ENCODE assay signal across 9 cellular contexts in genomic region chr9:129237195-129237611, GRCh38. TPM values are rescaled to one million over a fixed set of nuclear protein-coding genes. Genes with fewer than 3 reads are reported as not detected.
A peak's percentile ranks its signal among the peaks of the same experiment; 100 is the strongest.
DNase-seq lines count a peak whose midpoint lies in the region; ATAC-seq, FAIRE-seq and TF ChIP-seq lines count a peak whose summit lies in the region.
"Had no signal": no experiment of that assay in that cellular context is flagged by ENCODE, and none has a peak within 500 bp of the region (broad histone marks: within the 10 kb centered on the region; RNA-seq: fewer than 3 reads in every experiment).

No MANE protein-coding gene starts in this region.

- H3K27ac ChIP-seq in keratinocyte (ENCODE audit: control insufficient read depth, insufficient read depth, low read length), result no peak overlapping the region

- no peaks in the 10 kb centered on the region for H3K36me3 Mint-ChIP-seq in activated T-cell treated with anti-CD3 and anti-CD28 coated beads, Interleukin-2, amount 50 U/mL, for 4 hours (ENCODE audit: insufficient read depth)

- no peak for FAIRE-seq in keratinocyte (lab: Jason Lieb, UNC)
- FAIRE-seq: colon had no signal

- no peaks in the 10 kb centered on the region for H3K79me2 ChIP-seq in keratinocyte (ENCODE audit: control insufficient read depth, insufficient read depth, low read length)

- no peak overlapping the region for H3K9ac ChIP-seq in keratinocyte (ENCODE audit: control insufficient read depth, extremely low read depth, insufficient read depth, low read length)

- dilution Hi-C loops in keratinocyte (cut with MboI; ENCODE audit: extremely low pct_ligation_motif_present, low sequenced_read_pairs), result no loop called here

- no peaks in the 10 kb centered on the region for H3K36me3 ChIP-seq in keratinocyte (ENCODE audit: control insufficient read depth in 2 of 2, extremely low read depth in 1 of 2, insufficient read depth in 2 of 2, low read length in 2 of 2)

- H3K4me3 ChIP-seq in AG04449 (ENCODE audit: low read depth, low read length), result peak overlapping the region; percentile 25; the same call in 1 of the 2 replicates
- H3K4me3 ChIP-seq in keratinocyte (ENCODE audit: control insufficient read depth in 2 of 3, extremely low read depth in 1 of 3, insufficient read depth in 2 of 3, low read depth in 1 of 3, low read length in 3 of 3), result no peak overlapping the region

- TF ChIP-seq CTCF in AG04449 (IDR thresholded peaks at IDR 0.05; ENCODE audit: insufficient read depth, low read length, missing control alignments) (no peak), keratinocyte (optimal IDR thresholded peaks at IDR 0.05 in 1 of 3, IDR thresholded peaks at IDR 0.05 in 1 of 3, conservative IDR thresholded peaks at IDR 0.05 in 1 of 3; ENCODE audit: extremely low read depth in 1 of 3, insufficient read depth in 2 of 3, low read length in 3 of 3) (no peak)

- H3K4me1 ChIP-seq in keratinocyte (ENCODE audit: control insufficient read depth, extremely low read depth, insufficient read depth, low read length), result peaks cover 7% of the 10 kb centered on the region

- POLR2A ChIA-PET in AG04449 (lab: Yijun Ruan, JAX), result interaction anchor here (1.0 kb wide), 1 partner anchor 59 kb away, joined by 4 read pairs; the partner anchor contains the start of gene IER5L

- no peak overlapping the region for H2AFZ ChIP-seq in keratinocyte (ENCODE audit: control insufficient read depth, low read length)

- H3K27me3 Mint-ChIP-seq in activated T-cell treated with anti-CD3 and anti-CD28 coated beads, Interleukin-2, amount 50 U/mL, for 4 hours (ENCODE audit: low read depth), result no peaks in the 10 kb centered on the region

- peaks cover 49% of the 10 kb centered on the region for H3K4me1 Mint-ChIP-seq in activated T-cell treated with anti-CD3 and anti-CD28 coated beads, Interleukin-2, amount 50 U/mL, for 4 hours (ENCODE audit: low read depth)

- no peaks in the 10 kb centered on the region for H4K20me1 ChIP-seq in keratinocyte (ENCODE audit: control insufficient read depth, extremely low read depth, insufficient read depth, low read length)

- H3K4me2 ChIP-seq in keratinocyte (ENCODE audit: control insufficient read depth, extremely low read depth, insufficient read depth, low read depth, low read length), result peak overlapping the region; percentile 29

- DNase-seq in AG04449 (ENCODE audit: low read depth, low spot score) (no peak), NCI-H226 (peak; percentile 78), keratinocyte (ENCODE audit: low read depth, low spot score) (no peak), NCI-H2171 (lab: John Stamatoyannopoulos, UW) (no peak), medulla oblongata (ENCODE audit: extremely low spot score) (no peak)
- peak; percentile 65 for DNase-seq in activated T-cell treated with anti-CD3 and anti-CD28 coated beads, Interleukin-2, amount 50 U/mL, for 4 hours
- DNase-seq in stimulated activated CD8-positive, alpha-beta memory T cell treated with anti-CD3 and anti-CD28 coated beads, Interleukin-4, amount 100 ng/mL, for 4 hours (ENCODE audit: low read depth in 2 of 2, low spot score in 1 of 2), result peak; percentile 39 to 57

- CTCF ChIA-PET in AG04449 (lab: Yijun Ruan, JAX), result interaction anchor here (1.0 to 1.5 kb wide), 2 partner anchors 63 to 380 kb away, joined by 3 read pairs; no protein-coding TSS in a partner anchor

- no peaks in the 10 kb centered on the region for H3K9me1 ChIP-seq in keratinocyte (ENCODE audit: control insufficient read depth, extremely low read depth, insufficient read depth, low read length)

- no peaks in the 10 kb centered on the region for H3K27me3 ChIP-seq in keratinocyte (ENCODE audit: control insufficient read depth, extremely low read depth, insufficient read depth, low read length)

- peak overlapping the region; percentile 82 for H3K4me3 Mint-ChIP-seq in activated T-cell treated with anti-CD3 and anti-CD28 coated beads, Interleukin-2, amount 50 U/mL, for 4 hours

- H3K9me3 Mint-ChIP-seq in activated T-cell treated with anti-CD3 and anti-CD28 coated beads, Interleukin-2, amount 50 U/mL, for 4 hours, result peaks cover 3% of the 10 kb centered on the region

- peaks cover 1% of the 10 kb centered on the region for H3K9me3 ChIP-seq in keratinocyte (ENCODE audit: control insufficient read depth, low read depth, low read length)

- ATAC-seq in activated T-cell treated with anti-CD3 and anti-CD28 coated beads, Interleukin-2, amount 50 U/mL, for 4 hours, result peak; percentile 88
- no peak for ATAC-seq in HG03457 (IDR thresholded peaks at IDR 0.05; ENCODE audit: unreplicated experiment)

RNA-seq across cellular contexts. Expression of gene IER5L, which starts 59.1 kb away (rescaled TPM):
- 1 to 10 TPM; 1.6 to 1.9 (median 1.8) TPM for total RNA-seq in activated T-cell treated with anti-CD3 and anti-CD28 coated beads, Interleukin-2, amount 50 U/mL, for 4 hours
- 2.1 to 3.6 TPM (median 2.8 TPM) in 3 replicates for polyA plus RNA-seq in keratinocyte
- polyA plus RNA-seq in keratinocyte (2011; ENCODE audit: low read depth), result 4.1 TPM
- 0.75 and 2.7 TPM in 2 replicates for polyA plus RNA-seq in keratinocyte (2011; cell fraction: cytosol; rRNA removed)
- 2.1 and 4.5 TPM in 2 replicates for polyA plus RNA-seq in keratinocyte (2011; cell fraction: nucleus; rRNA removed)
- 2.4 and 5.1 TPM in 2 replicates for polyA plus RNA-seq in keratinocyte (2012; ENCODE audit: low replicate concordance)
- 1.3 to 1.4 TPM (median 1.3 TPM) in 3 replicates for polyA minus RNA-seq in keratinocyte
- 18.4 TPM for polyA minus RNA-seq in keratinocyte (2011; cell fraction: cytosol; rRNA and poly(A)+ RNA removed)
- 4.3 and 7.5 TPM in 2 replicates for polyA minus RNA-seq in keratinocyte (2011; cell fraction: nucleus; rRNA and poly(A)+ RNA removed)

Comparison
In these comparisons a context has a peak if more than half of its experiments do, and no peak if none do; other contexts are left out.
1. DNase-seq: peak in NCI-H226 (single experiment), activated T-cell treated with anti-CD3 and anti-CD28 coated beads, Interleukin-2, amount 50 U/mL, for 4 hours (single experiment) and stimulated activated CD8-positive, alpha-beta memory T cell treated with anti-CD3 and anti-CD28 coated beads, Interleukin-4, amount 100 ng/mL, for 4 hours (2 of 2); none in AG04449 (single experiment), keratinocyte (single experiment), NCI-H2171 (single experiment) and medulla oblongata (single experiment).